In genomic region chr7:82945480-82945879, GRCh38 we compare ENCODE assay signal across 19 cellular contexts.
DNase-seq lines count a peak whose midpoint lies in the region; TF ChIP-seq lines count a peak whose summit lies in the region.
"Had no signal": no experiment of that assay in that cellular context is flagged by ENCODE, and none has a peak within 500 bp of the region (broad histone marks: within the 10 kb centered on the region; RNA-seq: fewer than 3 reads in every experiment).

No MANE protein-coding gene starts in this region.

- in situ Hi-C loops in Caki2 (cut with HindIII; ENCODE audit: low pct_unique_long_range_greater_than_20kb, low sequenced_read_pairs) = no loop called here

- H3K79me2 ChIP-seq in PC-9 (ENCODE audit: low read depth) = no peaks in the 10 kb centered on the region

- H4K20me1 ChIP-seq in PC-9 (ENCODE audit: insufficient read depth) = no peaks in the 10 kb centered on the region
- H4K20me1 ChIP-seq: BLaER1 treated with 17β-estradiol and CSF1 and Interleukin-3, amounts not matched to agents 10 nM and 100 nM had no signal

- H3K4me2 ChIP-seq in PC-9 = no peak overlapping the region
- H3K4me2 ChIP-seq: BLaER1 treated with 17β-estradiol and CSF1 and Interleukin-3, amounts not matched to agents 10 nM and 100 nM had no signal

- no peak for TF ChIP-seq CTCF in PC-9 (conservative IDR thresholded peaks at IDR 0.05)

- peaks cover 8% of the 10 kb centered on the region; the same call in 1 of the 2 replicates for H3K9me2 ChIP-seq in PC-9 (ENCODE audit: insufficient read depth)

- BruUV-seq in PC-9 (replicated peaks; lab: Mats Ljungman, UMichigan) = no TSS peak

- CTCF ChIA-PET in PC-9 (lab: Charles Lee) = no interaction called here

- H3F3A ChIP-seq in PC-9 (ENCODE audit: insufficient read depth, low read depth) = no peaks in the 10 kb centered on the region

- H3K9me3 ChIP-seq in PC-9 (ENCODE audit: insufficient read depth, low read depth) = 0 out of 2 replicates have a peak, but pooled peaks cover 6% of the 10 kb centered on the region
- H3K9me3 ChIP-seq: BLaER1 treated with 17β-estradiol and CSF1 and Interleukin-3, amounts not matched to agents 10 nM and 100 nM; HAP-1; Peyer's patch had no signal

- intact Hi-C loops in PC-9 (cut with micrococcal nuclease; ENCODE audit: unreplicated experiment) = no loop called here

- H3K27me3 ChIP-seq in PC-9 (ENCODE audit: insufficient read depth, low read depth) = no peaks in the 10 kb centered on the region
- H3K27me3 ChIP-seq: BLaER1 treated with 17β-estradiol and CSF1 and Interleukin-3, amounts not matched to agents 10 nM and 100 nM; Peyer's patch had no signal

- H3K27ac ChIP-seq in PC-9 = no peak overlapping the region
- H3K27ac ChIP-seq: BLaER1 treated with 17β-estradiol and CSF1 and Interleukin-3, amounts not matched to agents 10 nM and 100 nM; Peyer's patch had no signal

- POLR2A ChIA-PET in PC-9 (lab: Charles Lee; ENCODE audit: unreplicated experiment) = no interaction called here

- no peak overlapping the region for H2AFZ ChIP-seq in PC-9

- H3K4me1 ChIP-seq in PC-9 (replicated peaks; ENCODE audit: insufficient read depth) = no peaks in the 10 kb centered on the region
- H3K4me1 ChIP-seq: HAP-1, Peyer's patch had no signal

- no peaks in the 10 kb centered on the region for H3K36me3 ChIP-seq in PC-9 (ENCODE audit: low read depth)
- H3K36me3 ChIP-seq: BLaER1 treated with 17β-estradiol and CSF1 and Interleukin-3, amounts not matched to agents 10 nM and 100 nM; HAP-1; Peyer's patch had no signal

- DNase-seq in Caki2 (ENCODE audit: low read depth) = peak; percentile 63
- DNase-seq in M059J (ENCODE audit: low read depth) = peak; percentile 57
- DNase-seq in astrocyte of the hippocampus (ENCODE audit: low read depth, low spot score) = peak; percentile 11
- peak; percentile 21 for DNase-seq in glomerular visceral epithelial cell (ENCODE audit: extremely low spot score)
- DNase-seq in T1000 (lab: John Stamatoyannopoulos, UW) = no peak
- DNase-seq in PC-9 = no peak
- DNase-seq in activated T-cell treated with anti-CD3 and anti-CD28 coated beads for 4 hours = no peak
- DNase-seq in dedifferentiated amniotic fluid mesenchymal stem cell (ENCODE audit: extremely low spot score) = no peak
- DNase-seq: CD8-positive, alpha-beta T cell; DMS79 treated with DMSO at 0.1 percent for 48 hours; Kasumi-1; NCI-H1105; NCI-H2107; NCI-H510A; Peyer's patch; Right ventricle myocardium superior; SW 1271 had no signal

- no peak overlapping the region for H3K4me3 ChIP-seq in PC-9
- H3K4me3 ChIP-seq: BLaER1 treated with 17β-estradiol and CSF1 and Interleukin-3, amounts not matched to agents 10 nM and 100 nM; HAP-1; Peyer's patch had no signal

Comparison
In these comparisons a context has a peak if more than half of its experiments do, and no peak if none do; other contexts are left out.
1. DNase-seq: peak in Caki2 (single experiment), M059J (single experiment), astrocyte of the hippocampus (single experiment) and glomerular visceral epithelial cell (single experiment); none in T1000 (single experiment), PC-9 (0 of 2), activated T-cell treated with anti-CD3 and anti-CD28 coated beads for 4 hours (single experiment) and dedifferentiated amniotic fluid mesenchymal stem cell (single experiment).